21 cellular contexts compared by ENCODE assay signal in genomic region chr17:77240976-77241375, GRCh38.
DNase-seq lines count a peak whose midpoint lies in the region; ATAC-seq and TF ChIP-seq lines count a peak whose summit lies in the region.
"Had no signal": no experiment of that assay in that cellular context is flagged by ENCODE, and none has a peak within 500 bp of the region (broad histone marks: within the 10 kb centered on the region; RNA-seq: fewer than 3 reads in every experiment).

No MANE protein-coding gene starts in this region.

- H3K79me1 ChIP-seq in mesenchymal stem cell (replicated peaks; ENCODE audit: low read length, poor library complexity, severe bottlenecking), result no peaks in the 10 kb centered on the region

- peak; percentile 29 for DNase-seq in Right ventricle myocardium superior
- DNase-seq in heart right ventricle, result no peak
- peak; percentile 51 for DNase-seq in H7
- DNase-seq in mesenchymal stem cell, result no peak
- DNase-seq in WERI-Rb-1, result no peak
- no peak for DNase-seq in foreskin fibroblast
- no peak for DNase-seq in activated T-helper 2 cell treated with anti-CD3 and anti-CD28 coated beads, Interferon-gamma antibody, Interleukin-2, Interleukin-4, amounts not matched to agents 10 μg/mL and 5 μg/mL and 100 μg/mL, durations not matched to agents 14 hours and 24 hours and 36 hours (ENCODE audit: low spot score)
- DNase-seq: ACHN; AML-193; BE2C; C1 segment of cervical spinal cord; Calu3; CD4-positive, alpha-beta memory T cell; COR-L47; DMS153; DND-41; GM23248; HFFc6 had no signal

- H3K14ac ChIP-seq in mesenchymal stem cell (ENCODE audit: low read length in 2 of 2), result no peak overlapping the region

- no peak overlapping the region for H4K8ac ChIP-seq in mesenchymal stem cell (ENCODE audit: low read length)

- H3K4me2 ChIP-seq in mesenchymal stem cell (ENCODE audit: low read length, poor library complexity, severe bottlenecking), result no peak overlapping the region

- no peaks in the 10 kb centered on the region for H3K27me3 Mint-ChIP-seq in activated T-helper 2 cell treated with anti-CD3 and anti-CD28 coated beads, Interferon-gamma antibody, Interleukin-2, Interleukin-4, amounts not matched to agents 10 μg/mL and 5 μg/mL and 100 μg/mL, durations not matched to agents 14 hours and 24 hours and 36 hours (ENCODE audit: low read depth)

- peaks cover 10% of the 10 kb centered on the region for H3K4me1 Mint-ChIP-seq in activated T-helper 2 cell treated with anti-CD3 and anti-CD28 coated beads, Interferon-gamma antibody, Interleukin-2, Interleukin-4, amounts not matched to agents 10 μg/mL and 5 μg/mL and 100 μg/mL, durations not matched to agents 14 hours and 24 hours and 36 hours (ENCODE audit: low read depth)

- H3K27me3 ChIP-seq in heart right ventricle (no peaks in the 10 kb centered on the region), H7 (ENCODE audit: control insufficient read depth, insufficient read depth, low read length) (no peaks in the 10 kb centered on the region), mesenchymal stem cell (ENCODE audit: control insufficient read depth in 1 of 2, insufficient read depth in 1 of 2, low read length in 2 of 2) (peaks cover 0 to 3% of the 10 kb centered on the region in 2 experiments), WERI-Rb-1 (ENCODE audit: insufficient read depth, low read depth, severe bottlenecking) (no peaks in the 10 kb centered on the region)
- H3K27me3 ChIP-seq: BE2C had no signal

- H3K27ac ChIP-seq in heart right ventricle (no peak overlapping the region), mesenchymal stem cell (ENCODE audit: low read length, poor library complexity, severe bottlenecking) (no peak overlapping the region), WERI-Rb-1 (no peak overlapping the region)
- H3K27ac ChIP-seq: 22Rv1, GM23248 had no signal

- H2BK15ac ChIP-seq in mesenchymal stem cell (ENCODE audit: low read depth, poor library complexity, severe bottlenecking), result peak overlapping the region; percentile 44

- H3K4ac ChIP-seq in mesenchymal stem cell (ENCODE audit: low read depth in 1 of 2, low read length in 2 of 2), result no peak overlapping the region

- no peak overlapping the region for H3K4me3 Mint-ChIP-seq in activated T-helper 2 cell treated with anti-CD3 and anti-CD28 coated beads, Interferon-gamma antibody, Interleukin-2, Interleukin-4, amounts not matched to agents 10 μg/mL and 5 μg/mL and 100 μg/mL, durations not matched to agents 14 hours and 24 hours and 36 hours (ENCODE audit: low read depth)
- H3K4me3 Mint-ChIP-seq: CD4-positive, alpha-beta memory T cell; HFFc6 had no signal

- TF ChIP-seq CTCF in heart right ventricle (IDR thresholded peaks at IDR 0.05), result no peak
- no peak for TF ChIP-seq CTCF in WERI-Rb-1 (IDR thresholded peaks at IDR 0.05; ENCODE audit: low read depth, low read length)
- no peak for TF ChIP-seq CTCF in foreskin fibroblast (IDR thresholded peaks at IDR 0.05; ENCODE audit: low read depth, low read length)

- no peak overlapping the region for H3K27ac Mint-ChIP-seq in activated T-helper 2 cell treated with anti-CD3 and anti-CD28 coated beads, Interferon-gamma antibody, Interleukin-2, Interleukin-4, amounts not matched to agents 10 μg/mL and 5 μg/mL and 100 μg/mL, durations not matched to agents 14 hours and 24 hours and 36 hours
- H3K27ac Mint-ChIP-seq: CD4-positive, alpha-beta memory T cell; HFFc6 had no signal

- no peak overlapping the region for H3K23ac ChIP-seq in mesenchymal stem cell (ENCODE audit: low read length in 2 of 2)

- H3K9ac ChIP-seq in mesenchymal stem cell (ENCODE audit: low read length), result no peak overlapping the region
- H3K9ac ChIP-seq: GM23248 had no signal

- no peaks in the 10 kb centered on the region for H3K9me3 ChIP-seq in heart right ventricle
- H3K9me3 ChIP-seq in mesenchymal stem cell (ENCODE audit: control insufficient read depth, low read length), result no peaks in the 10 kb centered on the region
- H3K9me3 ChIP-seq in WERI-Rb-1 (ENCODE audit: severe bottlenecking), result no peaks in the 10 kb centered on the region
- H3K9me3 ChIP-seq: BE2C, HAP-1 had no signal

- H3K9me3 Mint-ChIP-seq in activated T-helper 2 cell treated with anti-CD3 and anti-CD28 coated beads, Interferon-gamma antibody, Interleukin-2, Interleukin-4, amounts not matched to agents 10 μg/mL and 5 μg/mL and 100 μg/mL, durations not matched to agents 14 hours and 24 hours and 36 hours, result peaks cover 4% of the 10 kb centered on the region
- H3K9me3 Mint-ChIP-seq: CD4-positive, alpha-beta memory T cell; HFFc6 had no signal

- no peaks in the 10 kb centered on the region for H3K36me3 ChIP-seq in heart right ventricle
- no peaks in the 10 kb centered on the region for H3K36me3 ChIP-seq in H7 (replicated peaks; ENCODE audit: control insufficient read depth, insufficient read depth, low read length)
- H3K36me3 ChIP-seq in mesenchymal stem cell (ENCODE audit: control insufficient read depth in 1 of 2, insufficient read depth in 2 of 2, low read depth in 1 of 2, low read length in 2 of 2), result no peaks in the 10 kb centered on the region
- H3K36me3 ChIP-seq in WERI-Rb-1, result no peaks in the 10 kb centered on the region
- H3K36me3 ChIP-seq: BE2C, HAP-1 had no signal

- no peak overlapping the region for H2AFZ ChIP-seq in mesenchymal stem cell (ENCODE audit: low read depth, low read length)
- H2AFZ ChIP-seq: GM23248 had no signal

- intact Hi-C loops in Right ventricle myocardium superior (cut with DNase I) (loop anchor here (10.0 kb wide), 1 partner anchor 376 kb away; the partner anchor contains the start of gene MGAT5B), heart right ventricle (cut with DNase I) (loop anchor here in 3 of 10 donors (10.0 kb wide), 2 partner anchors 366 to 376 kb away; partner anchors contain the start of gene MGAT5B (in 2 of the 3))
- intact Hi-C loops in activated T-helper 2 cell treated with anti-CD3 and anti-CD28 coated beads, Interferon-gamma antibody, Interleukin-2, Interleukin-4, amounts not matched to agents 10 μg/mL and 5 μg/mL and 100 μg/mL, durations not matched to agents 14 hours and 24 hours and 36 hours (cut with micrococcal nuclease), result loop anchor here (10.0 kb wide), 1 partner anchor 376 kb away; the partner anchor contains the start of gene MGAT5B

- H3K4me3 ChIP-seq in heart right ventricle (no peak overlapping the region), H7 (ENCODE audit: insufficient read depth, low read depth, low read length) (no peak overlapping the region), mesenchymal stem cell (ENCODE audit: insufficient read depth in 1 of 2, low read depth in 1 of 2, low read length in 2 of 2) (no peak overlapping the region), WERI-Rb-1 (ENCODE audit: low read depth, low read length) (no peak overlapping the region), foreskin fibroblast (ENCODE audit: low read depth in 1 of 2, low read length in 2 of 2) (no peak overlapping the region)
- H3K4me3 ChIP-seq: GM23248, HAP-1 had no signal

- no peak overlapping the region for H4K91ac ChIP-seq in mesenchymal stem cell (ENCODE audit: low read length)

- 95 to 97% methylated on average over 15 of the region's 15 CpGs for WGBS in heart right ventricle, 2 donors
- WGBS in mesenchymal stem cell, result 95% methylated on average over 15 of the region's 15 CpGs

- H3K18ac ChIP-seq in mesenchymal stem cell (ENCODE audit: low read depth in 1 of 2, low read length in 2 of 2), result no peak overlapping the region

- no peak overlapping the region for H2AK5ac ChIP-seq in mesenchymal stem cell (ENCODE audit: low read length, severe bottlenecking)

- no peak overlapping the region for H2BK5ac ChIP-seq in mesenchymal stem cell (ENCODE audit: low read depth, low read length, poor library complexity, severe bottlenecking)

- H3K4me1 ChIP-seq in heart right ventricle (peaks cover 0 to 31% (median 10%) of the 10 kb centered on the region in 9 donors), mesenchymal stem cell (ENCODE audit: control insufficient read depth, insufficient read depth, low read depth, low read length) (peaks cover 5% of the 10 kb centered on the region)
- H3K4me1 ChIP-seq: BE2C had no signal

- ATAC-seq in Right ventricle myocardium superior (ENCODE audit: poor library complexity), result no peak
- ATAC-seq in heart right ventricle, result no peak
- ATAC-seq in HG03175 (IDR thresholded peaks at IDR 0.05; ENCODE audit: unreplicated experiment), result no peak

- H3K36me3 Mint-ChIP-seq in activated T-helper 2 cell treated with anti-CD3 and anti-CD28 coated beads, Interferon-gamma antibody, Interleukin-2, Interleukin-4, amounts not matched to agents 10 μg/mL and 5 μg/mL and 100 μg/mL, durations not matched to agents 14 hours and 24 hours and 36 hours (ENCODE audit: low read depth), result no peaks in the 10 kb centered on the region
- H3K36me3 Mint-ChIP-seq: CD4-positive, alpha-beta memory T cell had no signal

- no peak overlapping the region for H2BK120ac ChIP-seq in mesenchymal stem cell (ENCODE audit: low read depth, low read length)

- peak overlapping the region in 1 of 2 experiments; percentile 6 for H2BK12ac ChIP-seq in mesenchymal stem cell (ENCODE audit: low read length in 2 of 2)

Comparison
In these comparisons a context has a peak if more than half of its experiments do, and no peak if none do; other contexts are left out.
1. DNase-seq: peak in Right ventricle myocardium superior (single experiment) and H7 (single experiment); none in heart right ventricle (0 of 2), mesenchymal stem cell (single experiment), WERI-Rb-1 (single experiment), foreskin fibroblast (0 of 2) and activated T-helper 2 cell treated with anti-CD3 and anti-CD28 coated beads, Interferon-gamma antibody, Interleukin-2, Interleukin-4, amounts not matched to agents 10 μg/mL and 5 μg/mL and 100 μg/mL, durations not matched to agents 14 hours and 24 hours and 36 hours (single experiment).